Comparison of ENCODE assay signal across 8 cellular contexts in genomic region chr2:71333619-71334018, GRCh38. TPM values are rescaled to one million over a fixed set of nuclear protein-coding genes. Genes with fewer than 3 reads are reported as not detected.
DNase-seq lines count a peak whose midpoint lies in the region; ATAC-seq and TF ChIP-seq lines count a peak whose summit lies in the region.

No MANE protein-coding gene starts in this region.

- DNase-seq in heart right ventricle: no peak
- DNase-seq in left ventricle myocardium superior: no peak
- no peak for DNase-seq in ascending aorta (ENCODE audit: low spot score in 2 of 2)
- DNase-seq in lower lobe of right lung: no peak
- no peak for DNase-seq in aorta
- DNase-seq in KG1 (lab: John Stamatoyannopoulos, UW): no peak
- DNase-seq in NAMALWA (ENCODE audit: low spot score): no peak
- DNase-seq in activated CD4-positive, CD25-positive, alpha-beta regulatory T cell (lab: John Stamatoyannopoulos, UW): no peak

- H3K27ac ChIP-seq in heart right ventricle: peak overlapping the region in 2 of 10 donors; percentile 31 to 95
- no peak overlapping the region for H3K27ac ChIP-seq in ascending aorta
- H3K27ac ChIP-seq in lower lobe of right lung: no peak overlapping the region
- H3K27ac ChIP-seq in aorta (ENCODE audit: low read depth in 1 of 2, low read length in 2 of 2): no peak overlapping the region

- TF ChIP-seq CTCF in heart right ventricle (IDR thresholded peaks at IDR 0.05): no peak
- TF ChIP-seq CTCF in ascending aorta (IDR thresholded peaks at IDR 0.05): no peak
- no peak for TF ChIP-seq CTCF in lower lobe of right lung (IDR thresholded peaks at IDR 0.05)

- 47% methylated on average over 3 of the region's 3 CpGs for WGBS in heart right ventricle, 2 donors
- WGBS in aorta, 2 donors: 50 to 51% methylated on average over 3 of the region's 3 CpGs

- peaks cover 0 to 11% (median 0%) of the 10 kb centered on the region in 9 donors for H3K36me3 ChIP-seq in heart right ventricle
- H3K36me3 ChIP-seq in ascending aorta: no peaks in the 10 kb centered on the region
- no peaks in the 10 kb centered on the region for H3K36me3 ChIP-seq in lower lobe of right lung
- H3K36me3 ChIP-seq in aorta (ENCODE audit: control insufficient read depth in 1 of 2, insufficient read depth in 2 of 2, low read length in 1 of 2): no peaks in the 10 kb centered on the region

- H3K9me3 ChIP-seq in heart right ventricle: no peaks in the 10 kb centered on the region
- H3K9me3 ChIP-seq in ascending aorta: no peaks in the 10 kb centered on the region
- no peaks in the 10 kb centered on the region for H3K9me3 ChIP-seq in lower lobe of right lung
- no peaks in the 10 kb centered on the region for H3K9me3 ChIP-seq in aorta (ENCODE audit: control insufficient read depth, low read length)

- H3K27me3 ChIP-seq in heart right ventricle (no peaks in the 10 kb centered on the region), ascending aorta (no peaks in the 10 kb centered on the region), lower lobe of right lung (ENCODE audit: low read depth) (no peaks in the 10 kb centered on the region), aorta (ENCODE audit: control insufficient read depth in 1 of 2, insufficient read depth in 2 of 2, low read length in 1 of 2) (no peaks in the 10 kb centered on the region)

- H3K4me1 ChIP-seq in heart right ventricle (peaks cover 5 to 70% (median 57%) of the 10 kb centered on the region in 9 donors), ascending aorta (peaks cover 4 to 22% of the 10 kb centered on the region in 2 donors), lower lobe of right lung (peaks cover 57% of the 10 kb centered on the region), aorta (ENCODE audit: control insufficient read depth in 1 of 2, insufficient read depth in 2 of 2, low read length in 2 of 2) (no peaks in the 10 kb centered on the region)

- intact Hi-C loops in heart right ventricle (cut with DNase I) (loop anchor here in 7 of 10 donors (2.0 to 5.0 kb wide), 6 partner anchors 36 to 111 kb away; partner anchors contain the start of gene PAIP2B (in 1 of the 7)), left ventricle myocardium superior (cut with micrococcal nuclease) (no loop called here), ascending aorta (cut with DNase I) (loop anchor here (5.0 to 10.0 kb wide), 3 partner anchors 266 to 1779 kb away; partner anchors contain the start of genes CYP26B1, NAGK and RAB11FIP5), lower lobe of right lung (cut with DNase I) (no loop called here), aorta (cut with DNase I) (loop anchor here in 1 of 2 donors (10.0 kb wide), 1 partner anchor 109 kb away; the partner anchor contains the start of gene PAIP2B)

- ATAC-seq in heart right ventricle: no peak
- ATAC-seq in left ventricle myocardium superior: no peak
- no peak for ATAC-seq in lower lobe of right lung
- ATAC-seq in aorta (ENCODE audit: low FRiP score): no peak

- H3K4me3 ChIP-seq in heart right ventricle (peak overlapping the region in 8 of 10 donors; percentile 71 to 97 (median 88)), ascending aorta (peak overlapping the region; percentile 67 to 93), lower lobe of right lung (peak overlapping the region; percentile 95), aorta (ENCODE audit: low read length in 2 of 2) (peak overlapping the region; percentile 51 to 93)

RNA-seq across cellular contexts. Expression of gene ZNF638, which starts 2.0 kb away (rescaled TPM):
- total RNA-seq in heart right ventricle: 100 to 1,000 TPM in 1 of 10 donors, 10 to 100 TPM in 9; 68.4 to 100 (median 82.8) TPM
- polyA plus RNA-seq in heart right ventricle: 100 to 1,000 TPM in 1 of 2 donors, 10 to 100 TPM in 1; 45.2 to 219 TPM
- total RNA-seq in left ventricle myocardium superior: 96.2 TPM
- total RNA-seq in ascending aorta: 56.0 TPM
- 115 TPM for total RNA-seq in lower lobe of right lung
- total RNA-seq in aorta: 100 to 1,000 TPM; 143 to 184 TPM
- polyA plus RNA-seq in aorta: 100 to 1,000 TPM in 1 of 2 donors, 10 to 100 TPM in 1; 23.8 to 110 TPM

Comparison
In these comparisons a context has a peak if more than half of its experiments do, and no peak if none do; other contexts are left out.
1. intact Hi-C loops: an anchor here in heart right ventricle (2.0 to 5.0 kb wide) and ascending aorta (5.0 to 10.0 kb wide); none called in left ventricle myocardium superior and lower lobe of right lung.